In genomic region chr10:53356616-53357349, GRCh38 we compare ENCODE assay signal across 16 cellular contexts.
"Had no signal": no experiment of that assay in that cellular context is flagged by ENCODE, and none has a peak within 500 bp of the region (broad histone marks: within the 10 kb centered on the region; RNA-seq: fewer than 3 reads in every experiment).

No MANE protein-coding gene starts in this region.

- H3K9me3 ChIP-seq: thyroid gland had no signal

- DNase-seq: activated CD4-positive, alpha-beta T cell treated with anti-CD3 and anti-CD28 coated beads for 48 hours; activated CD8-positive, alpha-beta memory T cell treated with anti-CD3 and anti-CD28 coated beads, Interleukin-2, amount 50 U/mL, for 48 hours; activated CD8-positive, alpha-beta T cell treated with anti-CD3 and anti-CD28 coated beads, Interleukin-2, amount 10 ng/mL, durations not matched to agents 7 days and 5 days; activated naive CD4-positive, alpha-beta T cell treated with Interleukin-2 at 50 U/mL for 16 hours; effector memory CD4-positive, alpha-beta T cell; hippocampal formation; occipital lobe; right cardiac atrium; T-cell; thyroid gland; WERI-Rb-1 had no signal

- H3K36me3 ChIP-seq: thyroid gland, WERI-Rb-1 had no signal

- ATAC-seq: activated CD8-positive, alpha-beta T cell treated with anti-CD3 and anti-CD28 coated beads, Interleukin-2, amount 10 ng/mL, durations not matched to agents 7 days and 5 days; natural killer cell treated with Interleukin-12 subunit alpha and Interleukin-12 subunit beta and Interleukin-15 and Interleukin-18, amount 100 ng/mL, for 72 hours; right cardiac atrium; stimulated activated effector memory CD8-positive, alpha-beta T cell treated with anti-CD3 and anti-CD28 coated beads, Interleukin-12 subunit alpha, Interleukin-12 subunit beta, amount 100 ng/mL, for 72 hours; T-cell had no signal

- H3K4me3 ChIP-seq: lung, smooth muscle cell, thyroid gland had no signal

- H3K27me3 ChIP-seq: thyroid gland had no signal

- H3K4me2 ChIP-seq: smooth muscle cell had no signal

- FAIRE-seq: astrocyte had no signal

- H3K27ac ChIP-seq: thyroid gland, WERI-Rb-1 had no signal
